In genomic region chr6:151757506-151757955, GRCh38 we compare ENCODE assay signal across 11 cellular contexts. TPM values are rescaled to one million over a fixed set of nuclear protein-coding genes. Genes with fewer than 3 reads are reported as not detected.
A peak's percentile ranks its signal among the peaks of the same experiment; 100 is the strongest.
DNase-seq lines count a peak whose midpoint lies in the region; ATAC-seq and TF ChIP-seq lines count a peak whose summit lies in the region.
"Had no signal": no experiment of that assay in that cellular context is flagged by ENCODE, and none has a peak within 500 bp of the region (broad histone marks: within the 10 kb centered on the region; RNA-seq: fewer than 3 reads in every experiment).

No MANE protein-coding gene starts in this region.

- peak overlapping the region; percentile 61 to 82 for H3K4me3 Mint-ChIP-seq in activated T-cell treated with anti-CD3 and anti-CD28 coated beads, Interleukin-2, amount 50 U/mL, for 72 hours
- H3K4me3 Mint-ChIP-seq: neural crest cell had no signal

- H3K36me3 ChIP-seq in aorta (ENCODE audit: control insufficient read depth in 1 of 2, insufficient read depth in 2 of 2, low read length in 1 of 2) (no peaks in the 10 kb centered on the region), gastrocnemius medialis (no peaks in the 10 kb centered on the region)

- H3K27me3 ChIP-seq in aorta (ENCODE audit: control insufficient read depth in 1 of 2, insufficient read depth in 2 of 2, low read length in 1 of 2), result no peaks in the 10 kb centered on the region
- H3K27me3 ChIP-seq in gastrocnemius medialis, result no peaks in the 10 kb centered on the region

- H3K4me1 Mint-ChIP-seq in activated T-cell treated with anti-CD3 and anti-CD28 coated beads, Interleukin-2, amount 50 U/mL, for 72 hours (ENCODE audit: low read depth), result peaks cover 44% of the 10 kb centered on the region
- H3K4me1 Mint-ChIP-seq: neural crest cell had no signal

- DNase-seq in stimulated activated CD4-positive, alpha-beta T cell treated with anti-CD3 and anti-CD28 coated beads, Interleukin-15, amount 100 ng/mL, for 48 hours (ENCODE audit: low read depth in 2 of 2), result peak; percentile 25 to 38
- no peak for DNase-seq in stimulated activated CD4-positive, alpha-beta T cell treated with anti-CD3 and anti-CD28 coated beads, Interleukin-12 subunit alpha, Interleukin-12 subunit beta, amount 100 ng/mL, for 4 hours
- DNase-seq in activated T-cell treated with anti-CD3 and anti-CD28 coated beads, Interleukin-2, amount 50 U/mL, for 72 hours, result peak; percentile 39 to 54
- no peak for DNase-seq in aorta
- no peak for DNase-seq in gastrocnemius medialis
- DNase-seq in activated CD8-positive, alpha-beta memory T cell treated with anti-CD3 and anti-CD28 coated beads for 24 hours, result no peak
- no peak for DNase-seq in hepatic stellate cell (ENCODE audit: low spot score)
- DNase-seq: erythroblast, KBM-7 had no signal

- no peak overlapping the region for H3K27ac ChIP-seq in aorta (ENCODE audit: low read depth in 1 of 2, low read length in 2 of 2)
- H3K27ac ChIP-seq in gastrocnemius medialis, result peak overlapping the region in 2 of 4 donors; percentile 23 to 29

- TF ChIP-seq CTCF in gastrocnemius medialis (IDR thresholded peaks at IDR 0.05 in 4 of 5, conservative IDR thresholded peaks at IDR 0.05 in 1 of 5), result no peak

- H3K27me3 Mint-ChIP-seq in activated T-cell treated with anti-CD3 and anti-CD28 coated beads, Interleukin-2, amount 50 U/mL, for 72 hours (ENCODE audit: low read depth), result peaks cover 6% of the 10 kb centered on the region

- TF ChIP-seq POLR2A in gastrocnemius medialis (IDR thresholded peaks at IDR 0.05), result no peak

- no peak overlapping the region for H3K4me3 ChIP-seq in aorta (ENCODE audit: low read length in 2 of 2)
- H3K4me3 ChIP-seq in gastrocnemius medialis, result no peak overlapping the region

- in situ Hi-C loops in gastrocnemius medialis (cut with MboI; ENCODE audit: low sequenced_read_pairs in 4 of 4), result loop anchor here in 3 of 4 donors (25.0 kb wide), 1 partner anchor 505 kb away; no protein-coding TSS in a partner anchor

- ATAC-seq in HG02970 (IDR thresholded peaks at IDR 0.05; ENCODE audit: low FRiP score, unreplicated experiment) (peak; percentile 99), aorta (ENCODE audit: low FRiP score) (peak; percentile 27), gastrocnemius medialis (no peak)
- peak; percentile 90 for ATAC-seq in activated T-cell treated with anti-CD3 and anti-CD28 coated beads, Interleukin-2, amount 50 U/mL, for 72 hours (replicated peaks in 1 of 2)

- H3K4me1 ChIP-seq in aorta (ENCODE audit: control insufficient read depth in 1 of 2, insufficient read depth in 2 of 2, low read length in 2 of 2), result peaks cover 0 to 5% of the 10 kb centered on the region in 2 donors
- peaks cover 0 to 3% of the 10 kb centered on the region in 2 donors for H3K4me1 ChIP-seq in gastrocnemius medialis

- intact Hi-C loops in aorta (cut with DNase I) (no loop called here), gastrocnemius medialis (cut with DNase I; ENCODE audit: low total_unique reads) (no loop called here)

- peak overlapping the region; percentile 97 for H3K27ac Mint-ChIP-seq in activated T-cell treated with anti-CD3 and anti-CD28 coated beads, Interleukin-2, amount 50 U/mL, for 72 hours

- H3K9me3 ChIP-seq in aorta (ENCODE audit: control insufficient read depth, low read length) (no peaks in the 10 kb centered on the region), gastrocnemius medialis (no peaks in the 10 kb centered on the region)

- 32% methylated on average over 5 of the region's 5 CpGs for WGBS in aorta, 2 donors

- H3K9me3 Mint-ChIP-seq in activated T-cell treated with anti-CD3 and anti-CD28 coated beads, Interleukin-2, amount 50 U/mL, for 72 hours, result peaks cover 0 to 3% of the 10 kb centered on the region in 2 donors
- H3K9me3 Mint-ChIP-seq: neural crest cell had no signal

- peaks cover 0 to 3% of the 10 kb centered on the region in 2 donors for H3K36me3 Mint-ChIP-seq in activated T-cell treated with anti-CD3 and anti-CD28 coated beads, Interleukin-2, amount 50 U/mL, for 72 hours (ENCODE audit: insufficient read depth in 2 of 2)

RNA-seq across cellular contexts. Expression of gene ESR1, which starts 50.0 kb away (rescaled TPM):
- 1 to 10 TPM in 1 of 2 donors, under 1 TPM in 1; 0.07 to 1.3 TPM for total RNA-seq in activated T-cell treated with anti-CD3 and anti-CD28 coated beads, Interleukin-2, amount 50 U/mL, for 72 hours
- 10 to 100 TPM in 1 of 2 donors, 1 to 10 TPM in 1; 4.1 to 12.3 TPM for total RNA-seq in aorta
- polyA plus RNA-seq in aorta, result 1 to 10 TPM in 1 of 2 donors, under 1 TPM in 1; 0.13 to 1.6 TPM
- 1 to 10 TPM in 3 of 4 donors, under 1 TPM in 1; 0.61 to 1.1 (median 1.1) TPM for total RNA-seq in gastrocnemius medialis
- total RNA-seq: neural crest cell had no signal

Comparison
In these comparisons a context has a peak if more than half of its experiments do, and no peak if none do; other contexts are left out.
1. DNase-seq: peak in stimulated activated CD4-positive, alpha-beta T cell treated with anti-CD3 and anti-CD28 coated beads, Interleukin-15, amount 100 ng/mL, for 48 hours (2 of 2) and activated T-cell treated with anti-CD3 and anti-CD28 coated beads, Interleukin-2, amount 50 U/mL, for 72 hours (2 of 2); none in stimulated activated CD4-positive, alpha-beta T cell treated with anti-CD3 and anti-CD28 coated beads, Interleukin-12 subunit alpha, Interleukin-12 subunit beta, amount 100 ng/mL, for 4 hours (single experiment), aorta (0 of 2), gastrocnemius medialis (0 of 2), activated CD8-positive, alpha-beta memory T cell treated with anti-CD3 and anti-CD28 coated beads for 24 hours (single experiment) and hepatic stellate cell (single experiment).
2. ATAC-seq: peak in HG02970 (single experiment), activated T-cell treated with anti-CD3 and anti-CD28 coated beads, Interleukin-2, amount 50 U/mL, for 72 hours (2 of 2) and aorta (single experiment); none in gastrocnemius medialis (0 of 2).